Comparison of ENCODE assay signal across 1 cellular context in the genomic region with DNA sequence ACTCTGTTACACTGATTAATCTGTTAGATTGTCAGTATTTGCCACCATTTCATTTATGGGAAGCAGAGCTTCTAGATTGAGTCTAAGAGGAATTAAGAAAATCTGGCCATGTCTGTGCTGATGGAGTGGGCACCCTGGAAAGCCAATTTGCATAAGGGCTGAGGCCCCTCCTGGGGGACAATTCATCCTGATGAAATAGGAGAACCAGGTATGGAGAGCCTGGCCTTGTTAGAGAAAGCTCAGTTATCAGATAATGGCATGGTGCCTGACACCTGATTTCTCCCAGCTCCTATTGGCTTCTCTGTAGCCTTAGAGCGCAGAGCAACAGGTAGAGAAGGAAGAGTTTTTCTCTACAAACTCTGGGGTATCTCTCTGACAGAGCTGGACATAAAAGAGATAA.
TF ChIP-seq lines count a peak whose summit lies in the region.

No MANE protein-coding gene starts in this region.

TF ChIP-seq in WTC11, 78 proteins besides CTCF, POLR2A, EP300 and RAD21 (continued from another document):
- TF ChIP-seq, protein P1, sequence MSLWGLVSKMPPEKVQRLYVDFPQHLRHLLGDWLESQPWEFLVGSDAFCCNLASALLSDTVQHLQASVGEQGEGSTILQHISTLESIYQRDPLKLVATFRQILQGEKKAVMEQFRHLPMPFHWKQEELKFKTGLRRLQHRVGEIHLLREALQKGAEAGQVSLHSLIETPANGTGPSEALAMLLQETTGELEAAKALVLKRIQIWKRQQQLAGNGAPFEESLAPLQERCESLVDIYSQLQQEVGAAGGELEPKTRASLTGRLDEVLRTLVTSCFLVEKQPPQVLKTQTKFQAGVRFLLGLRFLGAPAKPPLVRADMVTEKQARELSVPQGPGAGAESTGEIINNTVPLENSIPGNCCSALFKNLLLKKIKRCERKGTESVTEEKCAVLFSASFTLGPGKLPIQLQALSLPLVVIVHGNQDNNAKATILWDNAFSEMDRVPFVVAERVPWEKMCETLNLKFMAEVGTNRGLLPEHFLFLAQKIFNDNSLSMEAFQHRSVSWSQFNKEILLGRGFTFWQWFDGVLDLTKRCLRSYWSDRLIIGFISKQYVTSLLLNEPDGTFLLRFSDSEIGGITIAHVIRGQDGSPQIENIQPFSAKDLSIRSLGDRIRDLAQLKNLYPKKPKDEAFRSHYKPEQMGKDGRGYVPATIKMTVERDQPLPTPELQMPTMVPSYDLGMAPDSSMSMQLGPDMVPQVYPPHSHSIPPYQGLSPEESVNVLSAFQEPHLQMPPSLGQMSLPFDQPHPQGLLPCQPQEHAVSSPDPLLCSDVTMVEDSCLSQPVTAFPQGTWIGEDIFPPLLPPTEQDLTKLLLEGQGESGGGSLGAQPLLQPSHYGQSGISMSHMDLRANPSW (CRISPR knock-in tag; conservative IDR thresholded peaks at IDR 0.05; ENCODE audit: low read depth), result no peak
- TF ChIP-seq NFATC4 (CRISPR knock-in tag; IDR thresholded peaks at IDR 0.05) (no peak), SOX15 (CRISPR knock-in tag; IDR thresholded peaks at IDR 0.05) (no peak), GABPB1 (CRISPR knock-in tag; IDR thresholded peaks at IDR 0.05) (no peak), ETV6 (CRISPR knock-in tag; IDR thresholded peaks at IDR 0.05) (no peak), MXD4 (CRISPR knock-in tag; IDR thresholded peaks at IDR 0.05; ENCODE audit: borderline replicate concordance) (no peak)
- TF ChIP-seq, protein P2, sequence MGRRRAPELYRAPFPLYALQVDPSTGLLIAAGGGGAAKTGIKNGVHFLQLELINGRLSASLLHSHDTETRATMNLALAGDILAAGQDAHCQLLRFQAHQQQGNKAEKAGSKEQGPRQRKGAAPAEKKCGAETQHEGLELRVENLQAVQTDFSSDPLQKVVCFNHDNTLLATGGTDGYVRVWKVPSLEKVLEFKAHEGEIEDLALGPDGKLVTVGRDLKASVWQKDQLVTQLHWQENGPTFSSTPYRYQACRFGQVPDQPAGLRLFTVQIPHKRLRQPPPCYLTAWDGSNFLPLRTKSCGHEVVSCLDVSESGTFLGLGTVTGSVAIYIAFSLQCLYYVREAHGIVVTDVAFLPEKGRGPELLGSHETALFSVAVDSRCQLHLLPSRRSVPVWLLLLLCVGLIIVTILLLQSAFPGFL (CRISPR knock-in tag; IDR thresholded peaks at IDR 0.05; ENCODE audit: borderline replicate concordance), result no peak
- TF ChIP-seq, protein P3, sequence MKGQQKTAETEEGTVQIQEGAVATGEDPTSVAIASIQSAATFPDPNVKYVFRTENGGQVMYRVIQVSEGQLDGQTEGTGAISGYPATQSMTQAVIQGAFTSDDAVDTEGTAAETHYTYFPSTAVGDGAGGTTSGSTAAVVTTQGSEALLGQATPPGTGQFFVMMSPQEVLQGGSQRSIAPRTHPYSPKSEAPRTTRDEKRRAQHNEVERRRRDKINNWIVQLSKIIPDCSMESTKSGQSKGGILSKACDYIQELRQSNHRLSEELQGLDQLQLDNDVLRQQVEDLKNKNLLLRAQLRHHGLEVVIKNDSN (CRISPR knock-in tag; IDR thresholded peaks at IDR 0.05), result no peak
